Comparison of ENCODE assay signal across 8 cellular contexts in genomic region chr4:173252024-173252935, GRCh38.
DNase-seq lines count a peak whose midpoint lies in the region; ATAC-seq and TF ChIP-seq lines count a peak whose summit lies in the region.

No MANE protein-coding gene starts in this region.

- ATAC-seq in GM18517 (IDR thresholded peaks at IDR 0.05; ENCODE audit: unreplicated experiment): peak; percentile 80
- peak; percentile 95 for ATAC-seq in HG02943 (IDR thresholded peaks at IDR 0.05; ENCODE audit: low read depth, unreplicated experiment)
- peak; percentile 60 for ATAC-seq in upper lobe of right lung

- DNase-seq in AG10803 (ENCODE audit: low read depth) (peak; percentile 94), NCI-H187 (lab: John Stamatoyannopoulos, UW) (peak; percentile 20 to 32), adipocyte (ENCODE audit: low read depth) (peak; percentile 83), islet precursor cell (peak; percentile 84), upper lobe of right lung (no peak), cerebellar cortex (ENCODE audit: low spot score) (no peak)

- H3K36me3 ChIP-seq in adipocyte (ENCODE audit: control insufficient read depth, insufficient read depth, low read length, severe bottlenecking): no peaks in the 10 kb centered on the region
- no peaks in the 10 kb centered on the region for H3K36me3 ChIP-seq in upper lobe of right lung

- H3K9me3 ChIP-seq in adipocyte (ENCODE audit: control insufficient read depth, low read length): no peaks in the 10 kb centered on the region
- H3K9me3 ChIP-seq in upper lobe of right lung: no peaks in the 10 kb centered on the region

- peaks cover 4% of the 10 kb centered on the region for H3K4me1 ChIP-seq in adipocyte (ENCODE audit: control insufficient read depth, insufficient read depth, low read length)
- H3K4me1 ChIP-seq in upper lobe of right lung: no peaks in the 10 kb centered on the region

- no peaks in the 10 kb centered on the region for H3K27me3 ChIP-seq in adipocyte (replicated peaks; ENCODE audit: control insufficient read depth, insufficient read depth, low read length)
- H3K27me3 ChIP-seq in upper lobe of right lung: no peaks in the 10 kb centered on the region

- intact Hi-C loops in upper lobe of right lung (cut with DNase I): no loop called here

- no peak overlapping the region for H3K27ac ChIP-seq in upper lobe of right lung

- H3K4me3 ChIP-seq in AG10803 (ENCODE audit: low read length) (no peak overlapping the region), adipocyte (ENCODE audit: low read length) (no peak overlapping the region), upper lobe of right lung (no peak overlapping the region)

- no peak overlapping the region for H3K9ac ChIP-seq in adipocyte (ENCODE audit: low read length)

- TF ChIP-seq CTCF in AG10803 (conservative IDR thresholded peaks at IDR 0.05; ENCODE audit: low read length): no peak
- no peak for TF ChIP-seq CTCF in upper lobe of right lung (IDR thresholded peaks at IDR 0.05)

Comparison
In these comparisons a context has a peak if more than half of its experiments do, and no peak if none do; other contexts are left out.
1. DNase-seq: peak in AG10803 (single experiment), NCI-H187 (2 of 2), adipocyte (single experiment) and islet precursor cell (single experiment); none in upper lobe of right lung (single experiment) and cerebellar cortex (single experiment).
2. Peak in every context shown above with its lines, with median percentiles within 50 percentile points of each other: ATAC-seq.